8 cellular contexts compared by ENCODE assay signal in the genomic region with DNA sequence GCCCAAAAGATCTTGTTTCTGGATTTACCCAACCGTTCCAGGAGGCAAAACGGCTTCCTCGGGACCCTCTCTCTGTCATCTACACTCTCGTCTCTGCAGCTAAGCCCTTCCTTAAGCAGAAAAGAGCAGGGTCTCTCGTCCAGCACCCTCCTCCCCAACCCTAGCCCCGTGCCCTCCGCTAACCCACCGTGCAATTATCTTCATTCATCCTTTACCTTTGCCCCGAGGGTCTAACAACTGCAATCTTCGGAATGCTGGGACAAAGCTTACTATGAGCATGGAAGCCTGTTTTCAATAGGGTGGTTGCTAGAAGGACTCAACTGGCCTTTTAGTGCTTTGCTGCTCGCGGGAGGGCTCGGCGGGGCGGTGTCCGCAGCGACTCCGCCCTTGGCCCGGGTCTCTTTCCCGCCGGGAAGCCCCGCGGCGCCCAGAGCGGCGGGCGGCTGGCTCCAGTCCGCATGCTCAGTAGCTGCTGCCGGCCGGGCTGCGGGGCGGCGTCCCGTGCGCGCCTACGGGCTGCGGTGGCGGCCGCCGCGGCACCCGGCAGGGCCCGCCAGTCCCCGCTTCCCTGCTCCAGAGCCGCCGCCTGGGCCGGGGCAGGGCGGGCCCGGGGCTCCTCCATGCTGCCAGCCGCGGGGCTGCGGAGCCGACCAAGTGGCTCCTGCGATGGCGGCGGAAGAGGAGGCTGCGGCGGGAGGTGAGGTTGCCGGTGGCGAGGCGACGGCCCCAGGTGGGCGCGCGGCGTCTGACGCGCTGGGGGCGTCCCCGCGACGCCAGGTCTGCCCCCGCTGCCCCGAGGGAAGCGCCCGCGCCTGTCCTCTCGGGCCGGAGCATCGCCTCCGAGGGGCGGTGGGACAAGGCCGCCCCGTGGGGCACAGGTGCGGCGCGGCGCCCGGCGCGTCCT. TPM values are rescaled to one million over a fixed set of nuclear protein-coding genes. Genes with fewer than 3 reads are reported as not detected.
A peak's percentile ranks its signal among the peaks of the same experiment; 100 is the strongest.
DNase-seq lines count a peak whose midpoint lies in the region; ATAC-seq, FAIRE-seq and TF ChIP-seq lines count a peak whose summit lies in the region.

Gene BMAL2 (plus strand): TSS at position 430 of the 904 bp plus-strand sequence. CDS start 237 bp downstream, at position 667.

- H3K4me2 ChIP-seq in DOHH2 (ENCODE audit: low read length) (peak within 1 kb of the TSS; percentile 91), astrocyte (ENCODE audit: low read length) (peak within 1 kb of the TSS; percentile 95), skeletal muscle satellite cell (ENCODE audit: low read length) (peak within 1 kb of the TSS; percentile 79)

- peak within 1 kb of the TSS; percentile 69 for H2AFZ ChIP-seq in astrocyte (ENCODE audit: low read depth, low read length)

- H3K36me3 Mint-ChIP-seq in astrocyte (ENCODE audit: low read depth, unreplicated experiment), result no peaks in the 10 kb centered on the region

- no CpG with 5 or more reads among the region's 92 CpGs for WGBS in iPS DF 6.9 (ENCODE audit: insufficient coverage, insufficient read length)

- H3K27me3 ChIP-seq in DOHH2 (ENCODE audit: control insufficient read depth, low read length) (peaks cover 26% of the 10 kb centered on the region), astrocyte (ENCODE audit: insufficient read depth, low read length) (no peaks in the 10 kb centered on the region), iPS DF 6.9 (ENCODE audit: control insufficient read depth, insufficient read depth, low read length) (peaks cover 7% of the 10 kb centered on the region; the same call in 1 of the 2 replicates), skeletal muscle satellite cell (ENCODE audit: control insufficient read depth, insufficient read depth, low read length) (no peaks in the 10 kb centered on the region)

- H3K9me3 Mint-ChIP-seq in astrocyte (ENCODE audit: unreplicated experiment), result peaks cover 2% of the 10 kb centered on the region

- no peaks in the 10 kb centered on the region for H4K20me1 ChIP-seq in DOHH2 (ENCODE audit: control insufficient read depth, insufficient read depth, low read depth, low read length)
- peaks cover 13% of the 10 kb centered on the region for H4K20me1 ChIP-seq in astrocyte (ENCODE audit: insufficient read depth, low read length)

- DNase-seq in HuH-7.5 (ENCODE audit: low spot score) (peak; percentile 58), SK-N-MC (ENCODE audit: low read depth, low spot score) (no peak), astrocyte (ENCODE audit: low read depth) (peak; percentile 18), iPS DF 6.9 (ENCODE audit: low read depth, low spot score) (no peak)
- DNase-seq in effector CD4-positive, alpha-beta T cell, result no peak

- TF ChIP-seq CTCF in DOHH2 (IDR thresholded peaks at IDR 0.05; ENCODE audit: low read depth, low read length, poor library complexity, severe bottlenecking) (no peak), astrocyte (IDR thresholded peaks at IDR 0.05; ENCODE audit: insufficient read depth, low read depth, low read length) (no peak)

- no peaks in the 10 kb centered on the region; the same call in 1 of the 2 replicates for H3F3A ChIP-seq in DOHH2 (ENCODE audit: control insufficient read depth, insufficient read depth)

- H3K4me1 ChIP-seq in DOHH2 (ENCODE audit: control insufficient read depth, low read length) (peaks cover 24% of the 10 kb centered on the region), astrocyte (ENCODE audit: insufficient read depth, low read length) (peaks cover 21% of the 10 kb centered on the region), iPS DF 6.9 (ENCODE audit: control insufficient read depth, insufficient read depth, low read length) (0 out of 2 replicates have a peak, but pooled peaks cover 2% of the 10 kb centered on the region), skeletal muscle satellite cell (ENCODE audit: control insufficient read depth, insufficient read depth, low read length) (peaks cover 29% of the 10 kb centered on the region)

- ATAC-seq in GM21515 (IDR thresholded peaks at IDR 0.05; ENCODE audit: unreplicated experiment), result peak; percentile 36

- H3K27me3 Mint-ChIP-seq in astrocyte (ENCODE audit: low read depth, unreplicated experiment), result no peaks in the 10 kb centered on the region

- peak within 1 kb of the TSS; percentile 74 for H3K4me3 ChIP-seq in DOHH2 (ENCODE audit: low read length)
- peak within 1 kb of the TSS; percentile 92 for H3K4me3 ChIP-seq in SK-N-MC
- peak within 1 kb of the TSS; percentile 77 for H3K4me3 ChIP-seq in astrocyte (ENCODE audit: insufficient read depth, low read depth, low read length)
- peak within 1 kb of the TSS; percentile 82 for H3K4me3 ChIP-seq in iPS DF 6.9 (ENCODE audit: low read length)
- peak within 1 kb of the TSS; percentile 81 for H3K4me3 ChIP-seq in skeletal muscle satellite cell (ENCODE audit: low read length)

- H3K9ac ChIP-seq in SK-N-MC (ENCODE audit: insufficient read length), result peak within 1 kb of the TSS; percentile 33
- peak within 1 kb of the TSS; percentile 80 for H3K9ac ChIP-seq in astrocyte (ENCODE audit: low read length)
- H3K9ac ChIP-seq in skeletal muscle satellite cell (ENCODE audit: low read depth, low read length), result peak within 1 kb of the TSS; percentile 65

- H3K4me1 Mint-ChIP-seq in astrocyte (ENCODE audit: low read depth, unreplicated experiment), result peaks cover 28% of the 10 kb centered on the region

- H3K9me2 ChIP-seq in DOHH2 (replicated peaks; ENCODE audit: control insufficient read depth, low read length), result no peaks in the 10 kb centered on the region

- H3K9me3 ChIP-seq in DOHH2 (ENCODE audit: control insufficient read depth, insufficient read depth, low read length), result no peaks in the 10 kb centered on the region
- no peaks in the 10 kb centered on the region for H3K9me3 ChIP-seq in SK-N-MC (ENCODE audit: low read depth, low read length)
- H3K9me3 ChIP-seq in astrocyte (ENCODE audit: insufficient read depth, low read depth, low read length), result no peaks in the 10 kb centered on the region
- no peaks in the 10 kb centered on the region for H3K9me3 ChIP-seq in iPS DF 6.9 (ENCODE audit: control insufficient read depth, insufficient read depth, low read length)
- no peaks in the 10 kb centered on the region for H3K9me3 ChIP-seq in skeletal muscle satellite cell (replicated peaks; ENCODE audit: low read length)

- H3K79me2 ChIP-seq in DOHH2 (ENCODE audit: control insufficient read depth, low read length), result peaks cover 10% of the 10 kb centered on the region
- H3K79me2 ChIP-seq in astrocyte (ENCODE audit: insufficient read depth, low read length), result peaks cover 37% of the 10 kb centered on the region

- no peak for FAIRE-seq in astrocyte (lab: Jason Lieb, UNC)

- no peak within 1 kb of the TSS for H3K27ac ChIP-seq in DOHH2 (ENCODE audit: low read depth, low read length)
- no peak within 1 kb of the TSS for H3K27ac ChIP-seq in SK-N-MC
- H3K27ac ChIP-seq in astrocyte (ENCODE audit: low read depth, low read length), result peak within 1 kb of the TSS; percentile 72
- H3K27ac ChIP-seq in iPS DF 6.9 (ENCODE audit: low read length), result no peak within 1 kb of the TSS

- H3K36me3 ChIP-seq in DOHH2 (ENCODE audit: control insufficient read depth, low read length) (no peaks in the 10 kb centered on the region), SK-N-MC (ENCODE audit: insufficient read depth, low read length) (no peaks in the 10 kb centered on the region), astrocyte (ENCODE audit: insufficient read depth, low read length) (peaks cover 2% of the 10 kb centered on the region), iPS DF 6.9 (ENCODE audit: control insufficient read depth, insufficient read depth, low read length) (no peaks in the 10 kb centered on the region), skeletal muscle satellite cell (ENCODE audit: insufficient read depth, low read length) (peaks cover under 1% of the 10 kb centered on the region)

- H3K4me3 Mint-ChIP-seq in astrocyte (ENCODE audit: unreplicated experiment), result peak within 1 kb of the TSS; percentile 90

- peak within 1 kb of the TSS; percentile 96 for H3K27ac Mint-ChIP-seq in astrocyte (ENCODE audit: unreplicated experiment)

RNA-seq across cellular contexts. Expression of gene BMAL2, which starts in this region (rescaled TPM):
- 12.1 and 13.6 TPM in 2 replicates for total RNA-seq in astrocyte
- total RNA-seq in skeletal muscle satellite cell (2012; rRNA removed), result 26.4 and 37.0 TPM in 2 replicates

Comparison
In these comparisons a context has a peak if more than half of its experiments do, and no peak if none do; other contexts are left out.
1. DNase-seq: peak in HuH-7.5 (single experiment) and astrocyte (single experiment); none in SK-N-MC (single experiment), iPS DF 6.9 (single experiment) and effector CD4-positive, alpha-beta T cell (single experiment).
2. Peak in every context shown above with its lines, with median percentiles within 50 percentile points of each other: H3K4me2 ChIP-seq, H3K4me3 ChIP-seq and H3K9ac ChIP-seq.